ENCODE assay signal across 22 cellular contexts in genomic region chr16:85828166-85828565, GRCh38.
"Had no signal": no experiment of that assay in that cellular context is flagged by ENCODE, and none has a peak within 500 bp of the region (broad histone marks: within the 10 kb centered on the region; RNA-seq: fewer than 3 reads in every experiment).

No MANE protein-coding gene starts in this region.

- H3K36me3 ChIP-seq: MG63, SJCRH30 had no signal

- H3K4me3 ChIP-seq: MG63, SJCRH30 had no signal

- H3K27me3 ChIP-seq: MG63, SJCRH30 had no signal

- H3K9me3 ChIP-seq: MG63, SJCRH30 had no signal

- DNase-seq: IMR-90, Karpas-422, KG1, MG63, NCI-H1092, NCI-H1105 treated with DMSO at 0.1 percent for 48 hours, NCI-H1417 treated with DMSO at 0.1 percent for 48 hours, NCI-H146, NCI-H1694 treated with DMSO at 0.1 percent for 48 hours, NCI-H1930, NCI-H2081, NCI-H2171, NCI-H226, NCI-H446, NCI-H510A, NCI-H524 treated with DMSO at 0.1 percent for 48 hours, NCI-H69, NCI-H774, PC-3, SHP77 treated with DMSO at 0.1 percent for 48 hours, SJCRH30 had no signal

- H3K27ac ChIP-seq: RWPE1, SJCRH30 had no signal

- H3K4me1 ChIP-seq: SJCRH30 had no signal
